In the genomic region with DNA sequence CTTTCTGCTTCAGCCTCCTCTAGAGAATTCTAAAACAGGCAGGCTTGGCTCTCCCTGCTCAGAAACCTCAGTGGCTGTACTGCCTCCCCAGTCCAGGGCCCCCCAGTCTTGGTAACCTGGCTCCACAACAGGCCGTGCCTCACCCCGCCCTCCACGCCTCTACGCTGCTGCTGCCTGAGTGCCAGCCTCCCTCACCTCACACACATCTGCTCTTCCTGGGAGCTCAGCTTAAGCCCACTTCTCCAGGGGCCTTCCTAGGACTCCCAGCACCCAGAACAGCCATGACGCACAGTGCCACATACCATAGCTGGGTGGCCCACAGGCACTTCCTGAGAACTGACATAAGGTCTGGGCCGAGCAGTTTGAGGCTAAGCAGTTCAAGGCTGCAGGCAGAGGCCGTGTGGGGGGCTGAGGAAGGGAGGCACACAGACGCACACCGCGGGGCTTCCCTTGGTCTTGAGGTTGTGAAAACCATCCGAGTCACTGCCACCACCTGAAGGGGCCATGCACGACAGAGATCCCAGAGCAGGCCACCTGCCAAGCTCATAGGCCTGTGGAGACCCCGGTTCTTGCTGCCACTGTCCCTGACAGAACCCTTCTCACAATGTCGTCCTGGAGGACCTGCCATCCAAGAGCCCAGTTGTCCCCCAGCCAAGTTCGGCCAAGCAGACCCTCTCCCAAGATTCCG, we compare ENCODE assay signal across 8 cellular contexts. TPM values are rescaled to one million over a fixed set of nuclear protein-coding genes. Genes with fewer than 3 reads are reported as not detected.
DNase-seq lines count a peak whose midpoint lies in the region; ATAC-seq, FAIRE-seq and TF ChIP-seq lines count a peak whose summit lies in the region.

No MANE protein-coding gene starts in this region.

- peak; percentile 8 for ATAC-seq in PC-3
- peak; percentile 6 for ATAC-seq in left lobe of liver
- ATAC-seq in thoracic aorta (ENCODE audit: insufficient number of reproducible peaks, low FRiP score, low read depth) = peak; percentile 32
- ATAC-seq in GM21737 (IDR thresholded peaks at IDR 0.05; ENCODE audit: unreplicated experiment) = no peak
- no peak for ATAC-seq in HG02852 (IDR thresholded peaks at IDR 0.05; ENCODE audit: unreplicated experiment)

- H3K4me1 Mint-ChIP-seq in astrocyte (ENCODE audit: low read depth, unreplicated experiment) = peaks cover 14% of the 10 kb centered on the region

- H3K4me2 ChIP-seq in PC-3 (ENCODE audit: low read length) (no peak overlapping the region), astrocyte (ENCODE audit: low read length) (no peak overlapping the region)

- POLR2A ChIA-PET in PC-3 (lab: Charles Lee; ENCODE audit: unreplicated experiment) = no interaction called here

- DNase-seq in PC-3 = no peak
- DNase-seq in astrocyte (ENCODE audit: low read depth) = peak; percentile 47
- peak; percentile 47 for DNase-seq in left lobe of liver (ENCODE audit: low spot score)
- no peak for DNase-seq in thoracic aorta (ENCODE audit: low spot score)
- no peak for DNase-seq in NOMO-1 treated with dmso at 0.1 percent for 144 hours (lab: John Stamatoyannopoulos, UW; ENCODE audit: unreplicated experiment)

- no peak overlapping the region for H3K4me3 Mint-ChIP-seq in astrocyte (ENCODE audit: unreplicated experiment)

- no peaks in the 10 kb centered on the region for H3K27me3 Mint-ChIP-seq in astrocyte (ENCODE audit: low read depth, unreplicated experiment)

- intact Hi-C loops in PC-3 (cut with micrococcal nuclease) = no loop called here

- no peaks in the 10 kb centered on the region for H3K4me1 ChIP-seq in PC-3 (ENCODE audit: insufficient read depth, low read length)
- peaks cover 13% of the 10 kb centered on the region for H3K4me1 ChIP-seq in astrocyte (ENCODE audit: insufficient read depth, low read length)
- H3K4me1 ChIP-seq in thoracic aorta (ENCODE audit: control insufficient read depth in 1 of 2, low read depth in 2 of 2) = peaks cover 64 to 80% of the 10 kb centered on the region in 2 donors

- H3K79me2 ChIP-seq in PC-3 (ENCODE audit: low read length) (no peaks in the 10 kb centered on the region), astrocyte (ENCODE audit: insufficient read depth, low read length) (peaks cover 16% of the 10 kb centered on the region)

- H3K36me3 Mint-ChIP-seq in astrocyte (ENCODE audit: low read depth, unreplicated experiment) = peaks cover 2% of the 10 kb centered on the region

- peak overlapping the region; percentile 25; the same call in 1 of the 2 replicates for H3K27ac ChIP-seq in 22Rv1
- no peak overlapping the region for H3K27ac ChIP-seq in PC-3 (ENCODE audit: low read length)
- H3K27ac ChIP-seq in astrocyte (ENCODE audit: low read depth, low read length) = peak overlapping the region; percentile 57
- H3K27ac ChIP-seq in thoracic aorta = peak overlapping the region; percentile 83 to 87

- BruUV-seq in PC-3 (replicated peaks; lab: Mats Ljungman, UMichigan) = no TSS peak

- peak overlapping the region; percentile 77 for H3K27ac Mint-ChIP-seq in astrocyte (ENCODE audit: unreplicated experiment)

- no peaks in the 10 kb centered on the region for H3F3A ChIP-seq in PC-3 (ENCODE audit: low read length, unreplicated experiment)

- H2AFZ ChIP-seq in PC-3 (ENCODE audit: low read length) (no peak overlapping the region), astrocyte (ENCODE audit: low read depth, low read length) (no peak overlapping the region)

- H3K9me2 ChIP-seq in PC-3 (replicated peaks; ENCODE audit: low read length) = no peaks in the 10 kb centered on the region

- TF ChIP-seq CTCF in 22Rv1 (IDR thresholded peaks at IDR 0.05) (no peak), PC-3 (conservative IDR thresholded peaks at IDR 0.05; ENCODE audit: low read depth, low read length) (no peak), astrocyte (IDR thresholded peaks at IDR 0.05; ENCODE audit: insufficient read depth, low read depth, low read length) (no peak), thoracic aorta (IDR thresholded peaks at IDR 0.05) (no peak)

- H3K9ac ChIP-seq in PC-3 (ENCODE audit: low read length) (no peak overlapping the region), astrocyte (ENCODE audit: low read length) (peak overlapping the region; percentile 46)

- CTCF ChIA-PET in PC-3 (lab: Charles Lee) = no interaction called here

- H4K20me1 ChIP-seq in PC-3 (ENCODE audit: low read length) (no peaks in the 10 kb centered on the region), astrocyte (ENCODE audit: insufficient read depth, low read length) (peaks cover 98% of the 10 kb centered on the region)

- H3K9me3 Mint-ChIP-seq in astrocyte (ENCODE audit: unreplicated experiment) = no peaks in the 10 kb centered on the region

- FAIRE-seq in astrocyte (lab: Jason Lieb, UNC) = no peak

- H3K36me3 ChIP-seq in PC-3 (ENCODE audit: low read depth, low read length) (peaks cover 35% of the 10 kb centered on the region), astrocyte (ENCODE audit: insufficient read depth, low read length) (peaks cover 29% of the 10 kb centered on the region), thoracic aorta (peaks cover 31% of the 10 kb centered on the region)

- H3K9me3 ChIP-seq in PC-3 (ENCODE audit: low read length) (no peaks in the 10 kb centered on the region), astrocyte (ENCODE audit: insufficient read depth, low read depth, low read length) (no peaks in the 10 kb centered on the region), thoracic aorta (no peaks in the 10 kb centered on the region)

- H3K4me3 ChIP-seq in PC-3 (ENCODE audit: low read length) = no peak overlapping the region
- no peak overlapping the region for H3K4me3 ChIP-seq in astrocyte (ENCODE audit: insufficient read depth, low read depth, low read length)
- no peak overlapping the region for H3K4me3 ChIP-seq in thoracic aorta

- no peaks in the 10 kb centered on the region for H3K27me3 ChIP-seq in PC-3 (ENCODE audit: low read length)
- no peaks in the 10 kb centered on the region for H3K27me3 ChIP-seq in astrocyte (ENCODE audit: insufficient read depth, low read length)
- no peaks in the 10 kb centered on the region for H3K27me3 ChIP-seq in thoracic aorta (replicated peaks; ENCODE audit: insufficient read depth)

RNA-seq across cellular contexts. Expression of a gene that starts 42.6 kb away (rescaled TPM):
- total RNA-seq in PC-3 (2014; rRNA removed) (177 and 182 TPM in 2 replicates), astrocyte (542 and 552 TPM in 2 replicates), left lobe of liver (96.2 TPM), thoracic aorta (1,000 to 10,000 TPM; 1,342 to 1,977 TPM)

Comparison
In these comparisons a context has a peak if more than half of its experiments do, and no peak if none do; other contexts are left out.
1. ATAC-seq: peak in PC-3 (single experiment), left lobe of liver (single experiment) and thoracic aorta (single experiment); none in GM21737 (single experiment) and HG02852 (single experiment).
2. DNase-seq: peak in astrocyte (single experiment) and left lobe of liver (single experiment); none in PC-3 (single experiment), thoracic aorta (single experiment) and NOMO-1 treated with dmso at 0.1 percent for 144 hours (single experiment).